31 cellular contexts compared by ENCODE assay signal in the genomic region with DNA sequence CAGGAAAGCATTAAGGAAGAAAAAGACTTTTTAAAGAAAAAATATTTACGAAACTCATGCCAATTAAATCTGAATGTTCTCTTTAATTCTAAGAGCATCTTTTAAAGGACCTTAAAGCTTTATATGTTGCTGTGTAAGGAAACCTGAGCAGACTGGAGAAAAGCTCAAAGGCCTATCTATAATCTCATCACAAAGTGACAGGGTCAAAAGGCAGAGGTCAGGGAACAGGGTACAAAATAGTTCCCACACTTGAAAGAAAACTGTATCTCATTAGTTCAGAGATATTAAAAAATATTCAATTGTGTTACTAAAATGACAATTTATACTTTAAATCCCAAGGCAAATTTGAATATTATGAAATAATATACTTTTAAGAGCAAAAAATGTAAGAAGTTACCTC.
"Had no signal": no experiment of that assay in that cellular context is flagged by ENCODE, and none has a peak within 500 bp of the region (broad histone marks: within the 10 kb centered on the region; RNA-seq: fewer than 3 reads in every experiment).

No MANE protein-coding gene starts in this region.

- H3K27me3 ChIP-seq: adrenal gland, ascending aorta, esophagus muscularis mucosa, foreskin keratinocyte, heart right ventricle, neutrophil, sigmoid colon, stomach, tibial artery, upper lobe of right lung had no signal

- H3K4me1 ChIP-seq: prostate gland, upper lobe of right lung had no signal

- H3K27ac Mint-ChIP-seq: activated CD4-positive, alpha-beta T cell treated with anti-CD3 and anti-CD28 coated beads for 36 hours; activated CD8-positive, alpha-beta memory T cell treated with anti-CD3 and anti-CD28 coated beads, Interleukin-2, amount 10 ng/mL, durations not matched to agents 7 days and 5 days; activated CD8-positive, alpha-beta T cell treated with anti-CD3 and anti-CD28 coated beads, Interleukin-2, amount 10 ng/mL, durations not matched to agents 7 days and 5 days; activated naive CD8-positive, alpha-beta T cell treated with anti-CD3 and anti-CD28 coated beads for 36 hours; activated T-cell treated with anti-CD3 and anti-CD28 coated beads, Interleukin-2, amount 50 U/mL, for 72 hours; naive thymus-derived CD8-positive, alpha-beta T cell; T-helper 2 cell treated with Interferon-gamma antibody and Interleukin-4, amounts not matched to agents 5 μg/mL and 100 μg/mL, for 36 hours had no signal

- H3K4me3 ChIP-seq: adrenal gland, ascending aorta, esophagus muscularis mucosa, heart right ventricle, left ventricle myocardium inferior, prostate gland, sigmoid colon, smooth muscle cell, stomach, tibial artery, upper lobe of right lung had no signal

- H3K4me1 Mint-ChIP-seq: activated CD4-positive, alpha-beta T cell treated with anti-CD3 and anti-CD28 coated beads for 36 hours; activated CD8-positive, alpha-beta memory T cell treated with anti-CD3 and anti-CD28 coated beads, Interleukin-2, amount 10 ng/mL, durations not matched to agents 7 days and 5 days; activated naive CD8-positive, alpha-beta T cell treated with anti-CD3 and anti-CD28 coated beads for 36 hours had no signal

- H3K4me3 Mint-ChIP-seq: activated CD4-positive, alpha-beta T cell treated with anti-CD3 and anti-CD28 coated beads for 36 hours; activated CD8-positive, alpha-beta memory T cell treated with anti-CD3 and anti-CD28 coated beads, Interleukin-2, amount 10 ng/mL, durations not matched to agents 7 days and 5 days; activated CD8-positive, alpha-beta T cell treated with anti-CD3 and anti-CD28 coated beads, Interleukin-2, amount 10 ng/mL, durations not matched to agents 7 days and 5 days; activated naive CD8-positive, alpha-beta T cell treated with anti-CD3 and anti-CD28 coated beads for 36 hours; activated T-cell treated with anti-CD3 and anti-CD28 coated beads, Interleukin-2, amount 50 U/mL, for 72 hours; brain; naive thymus-derived CD8-positive, alpha-beta T cell; stimulated activated naive B cell treated with anti-CD40 and anti-IgM and Interleukin-4, amounts not matched to agents 10 μg/mL and 1 μg/mL and 100 μg/mL, for 72 hours; T-helper 2 cell treated with Interferon-gamma antibody and Interleukin-4, amounts not matched to agents 5 μg/mL and 100 μg/mL, for 36 hours had no signal

- H3K9me3 Mint-ChIP-seq: activated naive CD8-positive, alpha-beta T cell treated with anti-CD3 and anti-CD28 coated beads for 36 hours; activated T-cell treated with anti-CD3 and anti-CD28 coated beads, Interleukin-2, amount 50 U/mL, for 72 hours; naive thymus-derived CD8-positive, alpha-beta T cell; stimulated activated naive B cell treated with anti-CD40 and anti-IgM and Interleukin-4, amounts not matched to agents 10 μg/mL and 1 μg/mL and 100 μg/mL, for 72 hours; T-helper 2 cell treated with Interferon-gamma antibody and Interleukin-4, amounts not matched to agents 5 μg/mL and 100 μg/mL, for 36 hours had no signal

- DNase-seq: activated CD4-positive, alpha-beta T cell treated with anti-CD3 and anti-CD28 coated beads for 36 hours; activated CD4-positive, CD25-positive, alpha-beta regulatory T cell; activated CD8-positive, alpha-beta memory T cell treated with anti-CD3 and anti-CD28 coated beads, Interleukin-2, amount 10 ng/mL, durations not matched to agents 7 days and 5 days; activated CD8-positive, alpha-beta T cell treated with anti-CD3 and anti-CD28 coated beads, Interleukin-2, amount 10 ng/mL, durations not matched to agents 7 days and 5 days; activated naive CD4-positive, alpha-beta T cell treated with Interleukin-2 at 50 U/mL for 16 hours; activated naive CD8-positive, alpha-beta T cell treated with anti-CD3 and anti-CD28 coated beads for 36 hours; activated T-cell treated with anti-CD3 and anti-CD28 coated beads, Interleukin-2, amount 50 U/mL, for 72 hours; adrenal gland; caudate nucleus; foreskin keratinocyte; heart right ventricle; kidney glomerular epithelial cell; left ventricle myocardium inferior; mammary epithelial cell; naive thymus-derived CD8-positive, alpha-beta T cell; sigmoid colon; stimulated activated CD4-positive, alpha-beta T cell treated with anti-CD3 and anti-CD28 coated beads, Interleukin-1b, Interleukin-23, amount 100 ng/mL, for 48 hours; stimulated activated CD4-positive, alpha-beta T cell treated with anti-CD3 and anti-CD28 coated beads, Interleukin-4, amount 100 ng/mL, for 4 hours; stimulated activated CD8-positive, alpha-beta memory T cell treated with anti-CD3 and anti-CD28 coated beads, Interleukin-4, amount 100 ng/mL, for 48 hours; stimulated activated naive B cell treated with anti-CD40 and anti-IgM and Interleukin-4, amounts not matched to agents 10 μg/mL and 1 μg/mL and 100 μg/mL, for 72 hours; stomach; T-helper 1 cell; tibial artery; upper lobe of right lung had no signal

- ATAC-seq: activated CD4-positive, alpha-beta T cell treated with anti-CD3 and anti-CD28 coated beads for 36 hours; activated CD8-positive, alpha-beta memory T cell treated with anti-CD3 and anti-CD28 coated beads, Interleukin-2, amount 10 ng/mL, durations not matched to agents 7 days and 5 days; activated CD8-positive, alpha-beta T cell treated with anti-CD3 and anti-CD28 coated beads, Interleukin-2, amount 10 ng/mL, durations not matched to agents 7 days and 5 days; activated T-cell treated with anti-CD3 and anti-CD28 coated beads, Interleukin-2, amount 50 U/mL, for 72 hours; foreskin keratinocyte; heart right ventricle; naive thymus-derived CD8-positive, alpha-beta T cell; stimulated activated naive B cell treated with anti-CD40 and anti-IgM and Interleukin-4, amounts not matched to agents 10 μg/mL and 1 μg/mL and 100 μg/mL, for 72 hours; upper lobe of right lung had no signal

- H3K27me3 Mint-ChIP-seq: brain; stimulated activated naive B cell treated with anti-CD40 and anti-IgM and Interleukin-4, amounts not matched to agents 10 μg/mL and 1 μg/mL and 100 μg/mL, for 72 hours had no signal

- H3K9me3 ChIP-seq: adrenal gland, ascending aorta, esophagus muscularis mucosa, heart right ventricle, left ventricle myocardium inferior, neutrophil, prostate gland, sigmoid colon, stomach, tibial artery, upper lobe of right lung had no signal

- H3K36me3 Mint-ChIP-seq: activated CD8-positive, alpha-beta memory T cell treated with anti-CD3 and anti-CD28 coated beads, Interleukin-2, amount 10 ng/mL, durations not matched to agents 7 days and 5 days; activated naive CD8-positive, alpha-beta T cell treated with anti-CD3 and anti-CD28 coated beads for 36 hours; naive thymus-derived CD8-positive, alpha-beta T cell had no signal

- H3K4me2 ChIP-seq: smooth muscle cell had no signal

- H3K36me3 ChIP-seq: adrenal gland, ascending aorta, esophagus muscularis mucosa, heart right ventricle, left ventricle myocardium inferior, neutrophil, prostate gland, sigmoid colon, stomach, tibial artery, upper lobe of right lung had no signal

- H3K27ac ChIP-seq: adrenal gland, ascending aorta, esophagus muscularis mucosa, foreskin keratinocyte, heart right ventricle, left ventricle myocardium inferior, neutrophil, prostate gland, sigmoid colon, stomach, tibial artery, upper lobe of right lung had no signal
